In genomic region chr18:48833701-48834394, GRCh38 we compare ENCODE assay signal across 8 cellular contexts.
DNase-seq lines count a peak whose midpoint lies in the region; ATAC-seq and TF ChIP-seq lines count a peak whose summit lies in the region.

No MANE protein-coding gene starts in this region.

- H3K27ac Mint-ChIP-seq in MCF 10A (ENCODE audit: low read depth, unreplicated experiment) = peak overlapping the region; percentile 88
- H3K27ac Mint-ChIP-seq in osteocyte (ENCODE audit: unreplicated experiment) = peak overlapping the region; percentile 91

- no peaks in the 10 kb centered on the region for H3K9me3 Mint-ChIP-seq in MCF 10A (ENCODE audit: unreplicated experiment)
- no peaks in the 10 kb centered on the region for H3K9me3 Mint-ChIP-seq in osteocyte (ENCODE audit: unreplicated experiment)

- TF ChIP-seq CTCF in MCF 10A (IDR thresholded peaks at IDR 0.05; ENCODE audit: unreplicated experiment) (no peak), osteocyte (IDR thresholded peaks at IDR 0.05) (no peak)

- H3K4me3 Mint-ChIP-seq in MCF 10A (ENCODE audit: unreplicated experiment) (peak overlapping the region; percentile 67), osteocyte (ENCODE audit: unreplicated experiment) (peak overlapping the region; percentile 35)

- H3K36me3 Mint-ChIP-seq in MCF 10A (ENCODE audit: insufficient read depth, unreplicated experiment) (peaks cover 22% of the 10 kb centered on the region), osteocyte (ENCODE audit: unreplicated experiment) (peaks cover 6% of the 10 kb centered on the region)

- H3K4me1 Mint-ChIP-seq in MCF 10A (ENCODE audit: insufficient read depth, unreplicated experiment) = peaks cover 50% of the 10 kb centered on the region
- peaks cover 85% of the 10 kb centered on the region for H3K4me1 Mint-ChIP-seq in osteocyte (ENCODE audit: unreplicated experiment)

- peak; percentile 57 for DNase-seq in activated gamma-delta T cell treated with Interleukin-2 at 50 U/mL for 16 hours
- DNase-seq in activated gamma-delta T cell (lab: John Stamatoyannopoulos, UW) = no peak
- DNase-seq in T-helper 2 cell = peak in 3 of 5 experiments; percentile 21 to 92 (median 55)
- DNase-seq in MCF 10A (ENCODE audit: unreplicated experiment) = peak; percentile 69
- peak; percentile 25 for DNase-seq in osteocyte (ENCODE audit: extremely low spot score, unreplicated experiment)
- DNase-seq in inferior parietal cortex (ENCODE audit: extremely low spot score) = no peak
- no peak for DNase-seq in superior temporal gyrus (ENCODE audit: extremely low spot score)

- peak; percentile 66 for ATAC-seq in HG03108 (IDR thresholded peaks at IDR 0.05; ENCODE audit: unreplicated experiment)

- CTCF ChIA-PET in MCF 10A (lab: Yijun Ruan, JAX) = interaction anchor here (0.6 to 1.9 kb wide), 4 partner anchors 24 to 344 kb away, joined by 3 to 5 read pairs (median 4); no protein-coding TSS in a partner anchor

- TSS peak; percentile 76 for BruUV-seq in MCF 10A (replicated peaks; lab: Mats Ljungman, UMichigan)

- H3K27me3 Mint-ChIP-seq in MCF 10A (ENCODE audit: insufficient read depth, unreplicated experiment) = no peaks in the 10 kb centered on the region
- H3K27me3 Mint-ChIP-seq in osteocyte (ENCODE audit: unreplicated experiment) = no peaks in the 10 kb centered on the region

- intact Hi-C loops in MCF 10A (cut with micrococcal nuclease) = loop anchor here (1.0 to 5.0 kb wide), 3 partner anchors 57 to 157 kb away; no protein-coding TSS in a partner anchor

- POLR2A ChIA-PET in MCF 10A (lab: Yijun Ruan, JAX) = interaction anchor here (0.6 to 2.0 kb wide), 5 partner anchors 20 to 256 kb away, joined by 3 to 9 read pairs (median 4); no protein-coding TSS in a partner anchor

Comparison
In these comparisons a context has a peak if more than half of its experiments do, and no peak if none do; other contexts are left out.
1. DNase-seq: peak in activated gamma-delta T cell treated with Interleukin-2 at 50 U/mL for 16 hours (single experiment), T-helper 2 cell (3 of 5), MCF 10A (single experiment) and osteocyte (single experiment); none in activated gamma-delta T cell (single experiment), inferior parietal cortex (single experiment) and superior temporal gyrus (single experiment).